16 cellular contexts compared by ENCODE assay signal in genomic region chr11:117484159-117484558, GRCh38.
"Had no signal": no experiment of that assay in that cellular context is flagged by ENCODE, and none has a peak within 500 bp of the region (broad histone marks: within the 10 kb centered on the region; RNA-seq: fewer than 3 reads in every experiment).

No MANE protein-coding gene starts in this region.

- H3K4me3 ChIP-seq: gastrocnemius medialis, heart right ventricle, lower lobe of right lung, prostate gland, sigmoid colon, uterus had no signal

- H3K9me3 Mint-ChIP-seq: activated CD4-positive, alpha-beta T cell treated with anti-CD3 and anti-CD28 coated beads, Interleukin-2, amount 10 ng/mL, durations not matched to agents 7 days and 5 days; activated T-helper 1 cell treated with anti-CD3 and anti-CD28 coated beads, Interleukin-12 subunit alpha, Interleukin-12 subunit beta, Interleukin-2, Interleukin-4 antibody, amounts not matched to agents 30 ng/mL and 10 ng/mL and 1 ng/mL, durations not matched to agents 14 hours and 24 hours and 36 hours had no signal

- H3K27ac Mint-ChIP-seq: activated CD4-positive, alpha-beta T cell treated with anti-CD3 and anti-CD28 coated beads, Interleukin-2, amount 10 ng/mL, durations not matched to agents 7 days and 5 days; activated naive CD8-positive, alpha-beta T cell treated with anti-CD3 and anti-CD28 coated beads for 36 hours; activated T-helper 1 cell treated with anti-CD3 and anti-CD28 coated beads, Interleukin-12 subunit alpha, Interleukin-12 subunit beta, Interleukin-2, Interleukin-4 antibody, amounts not matched to agents 30 ng/mL and 10 ng/mL and 1 ng/mL, durations not matched to agents 14 hours and 24 hours and 36 hours; dendritic cell treated with granulocyte-macrophage colony-stimulating factor and Interleukin-4, amounts not matched to agents 40 ng/mL and 50 ng/mL, for 4 days; stimulated activated memory B cell treated with anti-CD40 and anti-IgM and Interleukin-4, amounts not matched to agents 10 μg/mL and 1 μg/mL and 100 μg/mL, for 72 hours had no signal

- H3K27me3 ChIP-seq: gastrocnemius medialis, sigmoid colon, uterus had no signal

- H3K36me3 Mint-ChIP-seq: activated naive CD8-positive, alpha-beta T cell treated with anti-CD3 and anti-CD28 coated beads for 36 hours; stimulated activated memory B cell treated with anti-CD40 and anti-IgM and Interleukin-4, amounts not matched to agents 10 μg/mL and 1 μg/mL and 100 μg/mL, for 72 hours had no signal

- H3K9me3 ChIP-seq: gastrocnemius medialis, heart right ventricle, lower lobe of right lung, prostate gland, sigmoid colon, uterus had no signal

- ATAC-seq: gastrocnemius medialis; heart right ventricle; left cardiac atrium; stimulated activated memory B cell treated with anti-CD40 and anti-IgM and Interleukin-4, amounts not matched to agents 10 μg/mL and 1 μg/mL and 100 μg/mL, for 72 hours had no signal

- H3K36me3 ChIP-seq: gastrocnemius medialis, lower lobe of right lung, prostate gland, uterus had no signal

- H3K4me1 ChIP-seq: gastrocnemius medialis, heart right ventricle, lower lobe of right lung, prostate gland, sigmoid colon, uterus had no signal

- DNase-seq: activated CD4-positive, alpha-beta T cell treated with anti-CD3 and anti-CD28 coated beads, Interleukin-2, amount 10 ng/mL, durations not matched to agents 7 days and 5 days; activated naive CD8-positive, alpha-beta T cell treated with anti-CD3 and anti-CD28 coated beads for 36 hours; effector memory CD4-positive, alpha-beta T cell; gastrocnemius medialis; heart right ventricle; left cardiac atrium; lower lobe of right lung; occipital lobe; sigmoid colon; stimulated activated CD4-positive, alpha-beta T cell treated with anti-CD3 and anti-CD28 coated beads, Interleukin-12 subunit alpha, Interleukin-12 subunit beta, amount 100 ng/mL, for 4 hours; T-helper 2 cell; uterus had no signal

- H3K27ac ChIP-seq: gastrocnemius medialis, heart right ventricle, lower lobe of right lung, prostate gland, sigmoid colon, uterus had no signal

- H3K4me3 Mint-ChIP-seq: activated CD4-positive, alpha-beta T cell treated with anti-CD3 and anti-CD28 coated beads, Interleukin-2, amount 10 ng/mL, durations not matched to agents 7 days and 5 days; activated naive CD8-positive, alpha-beta T cell treated with anti-CD3 and anti-CD28 coated beads for 36 hours; activated T-helper 1 cell treated with anti-CD3 and anti-CD28 coated beads, Interleukin-12 subunit alpha, Interleukin-12 subunit beta, Interleukin-2, Interleukin-4 antibody, amounts not matched to agents 30 ng/mL and 10 ng/mL and 1 ng/mL, durations not matched to agents 14 hours and 24 hours and 36 hours; dendritic cell treated with granulocyte-macrophage colony-stimulating factor and Interleukin-4, amounts not matched to agents 40 ng/mL and 50 ng/mL, for 4 days; stimulated activated memory B cell treated with anti-CD40 and anti-IgM and Interleukin-4, amounts not matched to agents 10 μg/mL and 1 μg/mL and 100 μg/mL, for 72 hours had no signal

- H3K4me1 Mint-ChIP-seq: activated CD4-positive, alpha-beta T cell treated with anti-CD3 and anti-CD28 coated beads, Interleukin-2, amount 10 ng/mL, durations not matched to agents 7 days and 5 days; activated naive CD8-positive, alpha-beta T cell treated with anti-CD3 and anti-CD28 coated beads for 36 hours; stimulated activated memory B cell treated with anti-CD40 and anti-IgM and Interleukin-4, amounts not matched to agents 10 μg/mL and 1 μg/mL and 100 μg/mL, for 72 hours had no signal
